Comparison of ENCODE assay signal across 20 cellular contexts in the genomic region with DNA sequence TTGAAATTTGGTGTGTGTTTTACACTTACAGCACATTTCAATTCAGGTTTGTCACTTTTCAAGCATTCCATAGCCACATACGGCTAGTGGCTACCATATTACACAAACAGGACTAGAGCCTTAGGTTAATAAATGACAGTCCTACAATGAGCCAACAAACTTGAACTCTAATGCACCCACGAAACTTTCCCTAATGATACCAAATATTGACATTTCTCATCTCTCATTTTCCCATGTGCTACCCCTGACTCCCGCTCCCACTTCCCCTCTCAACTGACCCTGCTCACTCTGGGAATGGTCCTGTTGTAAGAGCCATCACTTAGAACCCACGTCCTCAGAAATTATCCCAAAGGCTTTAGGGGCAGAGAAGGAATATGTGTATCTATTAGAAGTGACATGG. TPM values are rescaled to one million over a fixed set of nuclear protein-coding genes. Genes with fewer than 3 reads are reported as not detected.
A peak's percentile ranks its signal among the peaks of the same experiment; 100 is the strongest.
DNase-seq lines count a peak whose midpoint lies in the region; ATAC-seq, FAIRE-seq and TF ChIP-seq lines count a peak whose summit lies in the region.
"Had no signal": no experiment of that assay in that cellular context is flagged by ENCODE, and none has a peak within 500 bp of the region (broad histone marks: within the 10 kb centered on the region; RNA-seq: fewer than 3 reads in every experiment).

No MANE protein-coding gene starts in this region.

- no peaks in the 10 kb centered on the region for H3K9me3 ChIP-seq in upper lobe of right lung
- peaks cover 0 to 6% of the 10 kb centered on the region in 2 donors for H3K9me3 ChIP-seq in ascending aorta
- H3K9me3 ChIP-seq: Caco-2, MG63 had no signal

- H3K4me1 ChIP-seq in upper lobe of right lung: no peaks in the 10 kb centered on the region
- no peaks in the 10 kb centered on the region for H3K4me1 ChIP-seq in ascending aorta
- H3K4me1 ChIP-seq: Caco-2 had no signal

- intact Hi-C loops in upper lobe of right lung (cut with DNase I) (no loop called here), ascending aorta (cut with DNase I) (loop anchor here (5.0 kb wide), 1 partner anchor 185 kb away; no protein-coding TSS in a partner anchor)

- FAIRE-seq in GM12891 (lab: Jason Lieb, UNC) (no peak), RCC 7860 (lab: Jason Lieb, UNC) (peak; percentile 86)

- DNase-seq in GM12891 (ENCODE audit: insufficient read length, low spot score) (no peak), RCC 7860 (ENCODE audit: low spot score) (peak; percentile 39), left lobe of liver (ENCODE audit: low spot score) (no peak), renal cortical epithelial cell (ENCODE audit: low read depth) (peak; percentile 74), upper lobe of right lung (no peak), ascending aorta (ENCODE audit: low spot score in 2 of 2) (no peak), NOMO-1 treated with DMSO at 0.1 percent for 48 hours (lab: John Stamatoyannopoulos, UW; ENCODE audit: unreplicated experiment) (no peak)
- DNase-seq: ACHN; AML-193; Caco-2; CD4-positive, CD25-positive, alpha-beta regulatory T cell; DMS79; GOT3; NCI-H1092; NCI-H1694; NCI-H2107; NCI-H524 treated with DMSO at 0.1 percent for 48 hours had no signal

- TF ChIP-seq CTCF in upper lobe of right lung (IDR thresholded peaks at IDR 0.05) (no peak), ascending aorta (IDR thresholded peaks at IDR 0.05) (no peak)

- H3K27me3 ChIP-seq in upper lobe of right lung: no peaks in the 10 kb centered on the region
- H3K27me3 ChIP-seq in ascending aorta: no peaks in the 10 kb centered on the region
- H3K27me3 ChIP-seq: MG63 had no signal

- ATAC-seq in left lobe of liver: peak; percentile 84
- ATAC-seq in upper lobe of right lung: no peak
- ATAC-seq: Panc1, Right ventricle myocardium inferior had no signal

- H3K27ac ChIP-seq in upper lobe of right lung (no peak overlapping the region), ascending aorta (no peak overlapping the region)

- no peak overlapping the region for H3K4me3 ChIP-seq in upper lobe of right lung
- H3K4me3 ChIP-seq in ascending aorta: no peak overlapping the region
- H3K4me3 ChIP-seq: MG63 had no signal

- H3K36me3 ChIP-seq in upper lobe of right lung (no peaks in the 10 kb centered on the region), ascending aorta (no peaks in the 10 kb centered on the region)
- H3K36me3 ChIP-seq: MG63 had no signal

- no peak for TF ChIP-seq POLR2A in GM12891 (IDR thresholded peaks at IDR 0.05; ENCODE audit: low read depth, low read length)

TF ChIP-seq in GM12891, 5 proteins besides CTCF, POLR2A, EP300 and RAD21:
- TF ChIP-seq POLR2AphosphoS5 (IDR thresholded peaks at IDR 0.05; ENCODE audit: low read depth, low read length) (no peak), POU2F2 (IDR thresholded peaks at IDR 0.05; ENCODE audit: low read depth, low read length) (no peak), PAX5 (IDR thresholded peaks at IDR 0.05; ENCODE audit: insufficient read depth, low read length, severe bottlenecking) (no peak), SPI1 (IDR thresholded peaks at IDR 0.05; ENCODE audit: low read depth, low read length) (peak; percentile 28; the same call in 1 of the 2 replicates), TAF1 (IDR thresholded peaks at IDR 0.05; ENCODE audit: low read depth, low read length) (no peak)

RNA-seq across cellular contexts. Expression of gene TLR10, which starts 4.9 kb away (rescaled TPM):
- 52.6 TPM for polyA plus RNA-seq in GM12891 (2012; ENCODE audit: low read depth, missing spikeins)
- total RNA-seq in left lobe of liver (0.08 TPM), renal cortical epithelial cell (not detected in 2 replicates), upper lobe of right lung (0.78 TPM), ascending aorta (not detected)
- total RNA-seq: Caco-2, Right ventricle myocardium inferior had no signal

RNA-seq across cellular contexts. Expression of gene TLR1, which starts 16.9 kb away (rescaled TPM):
- 24.5 TPM for polyA plus RNA-seq in GM12891 (2012; ENCODE audit: low read depth, missing spikeins)
- total RNA-seq in left lobe of liver: 4.2 TPM
- total RNA-seq in renal cortical epithelial cell: 8.7 and 25.2 TPM in 2 replicates
- total RNA-seq in upper lobe of right lung: 26.4 TPM
- 1.1 TPM for total RNA-seq in ascending aorta
- total RNA-seq: Caco-2 had no signal

Comparison
In these comparisons a context has a peak if more than half of its experiments do, and no peak if none do; other contexts are left out.
1. DNase-seq: peak in RCC 7860 (single experiment) and renal cortical epithelial cell (single experiment); none in GM12891 (single experiment), left lobe of liver (single experiment), upper lobe of right lung (single experiment), ascending aorta (0 of 2) and NOMO-1 treated with DMSO at 0.1 percent for 48 hours (single experiment).